Comparison of ENCODE assay signal across 20 cellular contexts in the genomic region with DNA sequence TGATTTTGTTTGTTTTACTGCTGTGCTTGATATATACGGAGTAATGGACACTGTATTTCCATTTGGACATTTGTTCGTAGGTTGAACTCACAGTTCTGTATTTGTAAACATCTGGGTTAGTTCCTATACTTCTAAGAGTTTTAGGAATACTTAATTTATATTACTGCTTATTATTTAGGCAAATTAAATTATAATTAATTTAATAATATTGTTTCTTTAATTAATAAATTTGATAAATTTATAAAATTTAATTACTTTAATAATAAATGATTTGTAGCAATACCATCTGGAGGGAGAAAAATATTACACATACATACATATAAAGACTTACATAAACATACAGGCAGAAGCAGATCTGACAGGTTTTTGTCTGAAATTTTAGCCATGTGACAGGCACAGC. TPM values are rescaled to one million over a fixed set of nuclear protein-coding genes. Genes with fewer than 3 reads are reported as not detected.
DNase-seq lines count a peak whose midpoint lies in the region; ATAC-seq, FAIRE-seq and TF ChIP-seq lines count a peak whose summit lies in the region.
"Had no signal": no experiment of that assay in that cellular context is flagged by ENCODE, and none has a peak within 500 bp of the region (broad histone marks: within the 10 kb centered on the region; RNA-seq: fewer than 3 reads in every experiment).

No MANE protein-coding gene starts in this region.

- H2AFZ ChIP-seq in GM23338, result no peak overlapping the region
- H2AFZ ChIP-seq: GM23248 had no signal

- TF ChIP-seq POLR2A in esophagus muscularis mucosa (IDR thresholded peaks at IDR 0.05; ENCODE audit: low read depth), result no peak

- TF ChIP-seq CTCF in GM23338 (conservative IDR thresholded peaks at IDR 0.05; ENCODE audit: low read depth in 2 of 2) (no peak), esophagus muscularis mucosa (IDR thresholded peaks at IDR 0.05) (no peak), D721Med (IDR thresholded peaks at IDR 0.05; ENCODE audit: insufficient read depth, missing control alignments) (no peak)

- no peaks in the 10 kb centered on the region for H3K9me2 ChIP-seq in GM23338 (ENCODE audit: insufficient read depth)

- H3K27me3 ChIP-seq in GM23338 (ENCODE audit: insufficient read depth) (no peaks in the 10 kb centered on the region), small intestine (ENCODE audit: control insufficient read depth in 2 of 2, insufficient read depth in 2 of 2, low read length in 2 of 2) (no peaks in the 10 kb centered on the region), esophagus muscularis mucosa (no peaks in the 10 kb centered on the region)

- H3K36me3 ChIP-seq in GM23338 (ENCODE audit: insufficient read depth) (no peaks in the 10 kb centered on the region), small intestine (ENCODE audit: control insufficient read depth in 2 of 2, insufficient read depth in 2 of 2, low read length in 2 of 2) (no peaks in the 10 kb centered on the region), esophagus muscularis mucosa (no peaks in the 10 kb centered on the region)

- H3K4me3 ChIP-seq in GM23338 (peak overlapping the region; percentile 6; the same call in 1 of the 2 replicates), small intestine (ENCODE audit: low read depth in 1 of 2, low read length in 2 of 2) (no peak overlapping the region), esophagus muscularis mucosa (no peak overlapping the region)
- H3K4me3 ChIP-seq: GM12878, GM23248, K562 had no signal

- H4K20me1 ChIP-seq in GM23338 (replicated peaks; ENCODE audit: insufficient read depth), result no peaks in the 10 kb centered on the region

- intact Hi-C loops in esophagus muscularis mucosa (cut with DNase I), result no loop called here

- H3K9me3 ChIP-seq in small intestine (ENCODE audit: control insufficient read depth, low read depth) (no peaks in the 10 kb centered on the region), esophagus muscularis mucosa (no peaks in the 10 kb centered on the region)

- peaks cover 16% of the 10 kb centered on the region for H3K36me3 Mint-ChIP-seq in GM23338 (ENCODE audit: low read depth)

- DNase-seq in GM23338 (ENCODE audit: low spot score) (no peak), small intestine (no peak), esophagus muscularis mucosa (ENCODE audit: extremely low spot score) (no peak), D721Med (ENCODE audit: insufficient read length, low spot score) (no peak)
- DNase-seq: 8988T; ACHN; C1 segment of cervical spinal cord; Calu3; CD4-positive, alpha-beta T cell; DMS79; GM23248; H9 had no signal

- no peak overlapping the region for H3K4me3 Mint-ChIP-seq in GM23338
- H3K4me3 Mint-ChIP-seq: B cell; CD4-positive, alpha-beta T cell had no signal

- peak overlapping the region; percentile 48 for H3K4me2 ChIP-seq in GM23338

- peaks cover 12% of the 10 kb centered on the region for H3K27me3 Mint-ChIP-seq in GM23338 (ENCODE audit: insufficient read depth, low read depth, poor library complexity)
- H3K27me3 Mint-ChIP-seq: CD4-positive, alpha-beta T cell had no signal

- no peaks in the 10 kb centered on the region for H3K79me2 ChIP-seq in GM23338 (replicated peaks; ENCODE audit: insufficient read depth)

- peak; percentile 25 for FAIRE-seq in TTC549 (lab: Jason Lieb, UNC)
- FAIRE-seq in endometrium (lab: Jason Lieb, UNC), result peak; percentile 37
- FAIRE-seq in small intestine (lab: Jason Lieb, UNC), result peak; percentile 57
- FAIRE-seq in D721Med (lab: Jason Lieb, UNC), result no peak
- FAIRE-seq: GM12878, GM18507, K562 had no signal

- H3K27ac Mint-ChIP-seq in GM23338, result no peak overlapping the region
- H3K27ac Mint-ChIP-seq: B cell; CD4-positive, alpha-beta T cell had no signal

- TF ChIP-seq EP300 in esophagus muscularis mucosa (IDR thresholded peaks at IDR 0.05), result no peak

- peaks cover 22% of the 10 kb centered on the region for H3K9me3 Mint-ChIP-seq in GM23338
- H3K9me3 Mint-ChIP-seq: CD4-positive, alpha-beta T cell had no signal

- ATAC-seq in GM23338 (no peak), HG03354 (IDR thresholded peaks at IDR 0.05; ENCODE audit: poor library complexity, severe bottlenecking, unreplicated experiment) (no peak)
- ATAC-seq: GM12878, K562 had no signal

- peaks cover 43% of the 10 kb centered on the region for H3K4me1 ChIP-seq in GM23338 (ENCODE audit: insufficient read depth)
- H3K4me1 ChIP-seq in small intestine (ENCODE audit: control insufficient read depth in 2 of 2, insufficient read depth in 1 of 2, low read depth in 1 of 2, low read length in 1 of 2), result no peaks in the 10 kb centered on the region
- H3K4me1 ChIP-seq in esophagus muscularis mucosa, result peaks cover 0 to 14% (median 8%) of the 10 kb centered on the region in 4 donors

- WGBS in small intestine, 3 donors, result 80 to 94% (median 93%) methylated on average over 2 of the region's 2 CpGs
- WGBS in esophagus muscularis mucosa, result 87% methylated on average over 2 of the region's 2 CpGs

- H3K4me1 Mint-ChIP-seq in GM23338, result peaks cover 41% of the 10 kb centered on the region

- H3K27ac ChIP-seq in GM23338 (ENCODE audit: low read depth) (peak overlapping the region; percentile 94), small intestine (ENCODE audit: low read depth in 1 of 2, low read length in 1 of 2) (no peak overlapping the region), esophagus muscularis mucosa (replicated peaks in 1 of 4) (no peak overlapping the region)
- H3K27ac ChIP-seq: GM23248 had no signal

- H3F3A ChIP-seq in GM23338 (replicated peaks; ENCODE audit: low read depth), result no peaks in the 10 kb centered on the region

TF ChIP-seq in GM23338, 12 proteins besides CTCF, POLR2A, EP300 and RAD21 (continues in another document):
- TF ChIP-seq EZH2 (IDR thresholded peaks at IDR 0.05; ENCODE audit: low read depth, unreplicated experiment) (no peak), STAT1 (IDR thresholded peaks at IDR 0.05; ENCODE audit: unreplicated experiment) (no peak), EZH2phosphoT487 (IDR thresholded peaks at IDR 0.05; ENCODE audit: unreplicated experiment) (no peak), JUNB (IDR thresholded peaks at IDR 0.05; ENCODE audit: unreplicated experiment) (no peak), ZNF331 (CRISPR knock-in tag; IDR thresholded peaks at IDR 0.05; ENCODE audit: low read depth) (no peak)
- TF ChIP-seq, protein P1, sequence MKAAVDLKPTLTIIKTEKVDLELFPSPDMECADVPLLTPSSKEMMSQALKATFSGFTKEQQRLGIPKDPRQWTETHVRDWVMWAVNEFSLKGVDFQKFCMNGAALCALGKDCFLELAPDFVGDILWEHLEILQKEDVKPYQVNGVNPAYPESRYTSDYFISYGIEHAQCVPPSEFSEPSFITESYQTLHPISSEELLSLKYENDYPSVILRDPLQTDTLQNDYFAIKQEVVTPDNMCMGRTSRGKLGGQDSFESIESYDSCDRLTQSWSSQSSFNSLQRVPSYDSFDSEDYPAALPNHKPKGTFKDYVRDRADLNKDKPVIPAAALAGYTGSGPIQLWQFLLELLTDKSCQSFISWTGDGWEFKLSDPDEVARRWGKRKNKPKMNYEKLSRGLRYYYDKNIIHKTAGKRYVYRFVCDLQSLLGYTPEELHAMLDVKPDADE (IDR thresholded peaks at IDR 0.05), result no peak

RNA-seq across cellular contexts. Expression of a gene that starts 14.5 kb away (rescaled TPM):
- 37.9 and 45.3 TPM in 2 replicates for total RNA-seq in GM23338 (2014; rRNA removed; shearing (Covaris generic))
- polyA plus RNA-seq in GM23338 (2016; fragmentation: Nextera tagmentation; extraction: Ambion mirVana) (35.2 and 38.3 TPM in 2 replicates), small intestine (10 to 100 TPM; 26.2 to 72.2 (median 35.4) TPM)
- total RNA-seq in esophagus muscularis mucosa, result 10 to 100 TPM; 13.3 to 15.4 (median 14.0) TPM

RNA-seq across cellular contexts. Expression of a gene that starts 39.0 kb away (rescaled TPM):
- 4.2 and 4.3 TPM in 2 replicates for total RNA-seq in GM23338 (2014; rRNA removed; shearing (Covaris generic))
- polyA plus RNA-seq in GM23338 (2016; fragmentation: Nextera tagmentation; extraction: Ambion mirVana) (0.61 and 1.2 TPM in 2 replicates), small intestine (1 to 10 TPM in 2 of 3 donors, under 1 TPM in 1; 0.89 to 6.4 (median 3.0) TPM)
- total RNA-seq in esophagus muscularis mucosa, result 10 to 100 TPM; 14.5 to 25.9 (median 23.1) TPM
- total RNA-seq: G401 had no signal
